In the genomic region with DNA sequence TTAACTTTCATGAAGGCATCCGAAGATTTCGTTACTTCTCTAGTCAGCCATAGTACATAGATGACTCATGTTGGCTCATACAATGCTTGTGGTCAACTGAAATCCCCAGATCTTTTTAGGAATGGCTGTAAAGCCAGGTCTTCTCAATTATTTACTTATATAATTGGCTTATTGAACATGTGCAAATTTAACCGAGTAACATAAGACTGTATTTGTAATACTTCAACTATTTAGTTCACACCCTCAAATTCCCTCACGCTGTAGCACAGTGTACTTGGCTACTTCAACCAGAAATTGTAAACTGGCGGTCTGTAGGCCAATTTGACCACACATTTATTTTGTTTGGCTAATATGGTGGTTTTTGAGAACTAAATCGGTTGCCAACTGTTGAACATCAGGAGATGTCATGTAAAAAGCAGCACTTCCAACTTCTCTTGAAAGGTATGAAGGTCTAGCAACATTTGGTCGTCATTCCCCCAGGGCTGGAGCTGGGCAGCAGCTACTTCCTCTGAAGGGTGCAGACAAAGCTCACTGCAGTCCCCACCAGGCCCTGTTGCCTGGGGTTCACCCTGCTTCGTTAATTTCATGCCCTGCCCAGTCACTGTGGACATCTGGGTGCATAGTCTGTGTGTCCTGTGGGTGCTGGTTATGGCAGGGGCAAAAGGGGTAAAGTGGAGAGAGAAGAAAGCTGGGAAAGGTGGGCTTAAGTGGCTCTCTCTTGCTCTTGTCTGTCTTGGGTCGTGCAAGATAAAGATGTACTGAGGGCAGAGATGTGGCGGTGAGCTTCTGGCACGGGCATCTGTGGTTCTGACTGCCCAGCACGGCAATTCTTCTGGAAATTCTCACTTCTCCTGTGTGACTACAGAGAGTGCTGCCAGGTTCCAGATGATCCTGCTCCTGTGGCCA, we compare ENCODE assay signal across 12 cellular contexts. TPM values are rescaled to one million over a fixed set of nuclear protein-coding genes. Genes with fewer than 3 reads are reported as not detected.
DNase-seq lines count a peak whose midpoint lies in the region; ATAC-seq, FAIRE-seq and TF ChIP-seq lines count a peak whose summit lies in the region.
"Had no signal": no experiment of that assay in that cellular context is flagged by ENCODE, and none has a peak within 500 bp of the region (broad histone marks: within the 10 kb centered on the region; RNA-seq: fewer than 3 reads in every experiment).

No MANE protein-coding gene starts in this region.

- H3K27me3 ChIP-seq in Caco-2 (replicated peaks; ENCODE audit: control insufficient read depth, insufficient read depth, low read length) (peaks cover 5% of the 10 kb centered on the region), GM12878 (replicated peaks in 1 of 2; ENCODE audit: control insufficient read depth in 2 of 2, insufficient read depth in 2 of 2, low read length in 1 of 2) (peaks cover 0 to 6% of the 10 kb centered on the region in 2 experiments; a peak in 3 of 4 replicates)

- H3K4me3 ChIP-seq in Caco-2 (ENCODE audit: low read depth, low read length) (no peak overlapping the region), GM12878 (no peak overlapping the region)
- H3K4me3 ChIP-seq: suprapubic skin had no signal

- H3K9me3 Mint-ChIP-seq in Caco-2 (ENCODE audit: unreplicated experiment) (no peaks in the 10 kb centered on the region), type B pancreatic cell (no peaks in the 10 kb centered on the region)
- H3K9me3 Mint-ChIP-seq in natural killer cell treated with Interleukin-12 subunit alpha and Interleukin-12 subunit beta and Interleukin-15 and Interleukin-18, amount 100 ng/mL, for 72 hours: no peaks in the 10 kb centered on the region

- RAD21 ChIA-PET in GM12878 (lab: Charles Lee; ENCODE audit: unreplicated experiment): interaction anchor here (1.3 to 9.2 kb wide), 5 partner anchors 89 to 392 kb away, joined by 4 to 67 read pairs (median 6); no protein-coding TSS in a partner anchor

- no peaks in the 10 kb centered on the region for H3K36me3 Mint-ChIP-seq in Caco-2 (ENCODE audit: insufficient read depth, unreplicated experiment)
- H3K36me3 Mint-ChIP-seq in natural killer cell treated with Interleukin-12 subunit alpha and Interleukin-12 subunit beta and Interleukin-15 and Interleukin-18, amount 100 ng/mL, for 72 hours: no peaks in the 10 kb centered on the region
- H3K36me3 Mint-ChIP-seq in type B pancreatic cell: no peaks in the 10 kb centered on the region

- in situ Hi-C loops in GM12878 (cut with MboI): no loop called here

- no peak for TF ChIP-seq EP300 in GM12878 (IDR thresholded peaks at IDR 0.05; ENCODE audit: borderline replicate concordance in 1 of 2, control insufficient read depth in 1 of 2, low read depth in 2 of 2, low read length in 2 of 2)

- no peaks in the 10 kb centered on the region for H4K20me1 ChIP-seq in GM12878 (ENCODE audit: control insufficient read depth, insufficient read depth)

- no peak overlapping the region for H3K4me2 ChIP-seq in GM12878 (ENCODE audit: control insufficient read depth, insufficient read depth)

- no peaks in the 10 kb centered on the region for H3K36me3 ChIP-seq in Caco-2 (ENCODE audit: control insufficient read depth, insufficient read depth, low read length)
- H3K36me3 ChIP-seq in GM12878 (ENCODE audit: control insufficient read depth in 2 of 2, insufficient read depth in 2 of 2, low read length in 1 of 2): no peaks in the 10 kb centered on the region; a peak in 1 of 4 replicates
- H3K36me3 ChIP-seq: suprapubic skin had no signal

- H3K79me2 ChIP-seq in GM12878 (ENCODE audit: control insufficient read depth, insufficient read depth, low read length): peaks cover 8% of the 10 kb centered on the region

- H3K9me3 ChIP-seq in Caco-2 (no peaks in the 10 kb centered on the region), GM12878 (replicated peaks; ENCODE audit: control insufficient read depth, insufficient read depth, low read length) (no peaks in the 10 kb centered on the region)
- H3K9me3 ChIP-seq: suprapubic skin had no signal

- no peak overlapping the region for H3K4me3 Mint-ChIP-seq in Caco-2 (ENCODE audit: unreplicated experiment)
- no peak overlapping the region for H3K4me3 Mint-ChIP-seq in natural killer cell treated with Interleukin-12 subunit alpha and Interleukin-12 subunit beta and Interleukin-15 and Interleukin-18, amount 100 ng/mL, for 72 hours
- no peak overlapping the region for H3K4me3 Mint-ChIP-seq in type B pancreatic cell

- intact Hi-C loops in Caco-2 (cut with micrococcal nuclease; ENCODE audit: unreplicated experiment) (no loop called here), GM12878 (cut with micrococcal nuclease; ENCODE audit: unreplicated experiment) (loop anchor here (5.0 kb wide), 1 partner anchor 271 kb away; no protein-coding TSS in a partner anchor)

- no peak overlapping the region for H2AFZ ChIP-seq in GM12878 (ENCODE audit: control insufficient read depth, low read depth, low read length)

- peak overlapping the region; percentile 40 for H3K27ac Mint-ChIP-seq in Caco-2 (ENCODE audit: unreplicated experiment)
- no peak overlapping the region for H3K27ac Mint-ChIP-seq in natural killer cell treated with Interleukin-12 subunit alpha and Interleukin-12 subunit beta and Interleukin-15 and Interleukin-18, amount 100 ng/mL, for 72 hours
- H3K27ac Mint-ChIP-seq in type B pancreatic cell: no peak overlapping the region

- SMC1A ChIA-PET in GM12878 (lab: Charles Lee; ENCODE audit: uncharacterized antibody, unreplicated experiment): interaction anchor here (0.8 to 3.8 kb wide), 5 partner anchors 9 to 388 kb away, joined by 3 to 44 read pairs (median 4); no protein-coding TSS in a partner anchor

- peaks cover 5% of the 10 kb centered on the region for H3K27me3 Mint-ChIP-seq in Caco-2 (ENCODE audit: insufficient read depth, unreplicated experiment)
- H3K27me3 Mint-ChIP-seq in natural killer cell treated with Interleukin-12 subunit alpha and Interleukin-12 subunit beta and Interleukin-15 and Interleukin-18, amount 100 ng/mL, for 72 hours: peaks cover 30 to 46% of the 10 kb centered on the region in 2 donors
- peaks cover 35% of the 10 kb centered on the region for H3K27me3 Mint-ChIP-seq in type B pancreatic cell

- H3K4me1 Mint-ChIP-seq in Caco-2 (ENCODE audit: low read depth, unreplicated experiment) (no peaks in the 10 kb centered on the region), type B pancreatic cell (ENCODE audit: unreplicated experiment) (peaks cover 22% of the 10 kb centered on the region)
- H3K4me1 Mint-ChIP-seq in natural killer cell treated with Interleukin-12 subunit alpha and Interleukin-12 subunit beta and Interleukin-15 and Interleukin-18, amount 100 ng/mL, for 72 hours (ENCODE audit: low read depth in 2 of 2): peaks cover 5 to 11% of the 10 kb centered on the region in 2 donors

- no peak for TF ChIP-seq RAD21 in GM12878 (IDR thresholded peaks at IDR 0.05; ENCODE audit: insufficient read depth, low read depth, low read length)

- TF ChIP-seq CTCF in Caco-2 (IDR thresholded peaks at IDR 0.05; ENCODE audit: insufficient read depth in 1 of 2, low read depth in 1 of 2, low read length in 1 of 2, severe bottlenecking in 1 of 2, unreplicated experiment in 1 of 2): no peak
- TF ChIP-seq CTCF in GM12878 (IDR thresholded peaks at IDR 0.05 in 2 of 3, conservative IDR thresholded peaks at IDR 0.05 in 1 of 3; ENCODE audit: control insufficient read depth in 2 of 3, extremely low read depth in 1 of 3, insufficient read depth in 1 of 3, low read depth in 3 of 3, low read length in 3 of 3): no peak
- no peak for TF ChIP-seq CTCF in type B pancreatic cell (conservative IDR thresholded peaks at IDR 0.05)

- no peaks in the 10 kb centered on the region; the same call in 1 of the 2 replicates for H3K4me1 ChIP-seq in Caco-2
- no peaks in the 10 kb centered on the region; the same call in 1 of the 2 replicates for H3K4me1 ChIP-seq in GM12878 (ENCODE audit: control insufficient read depth, insufficient read depth, low read length)

- no peak for DNase-seq in Caco-2
- peak; percentile 89 for DNase-seq in HT1080 (ENCODE audit: low read depth)
- DNase-seq in GM12878 (ENCODE audit: low read depth, low spot score): no peak
- peak; percentile 65 for DNase-seq in myocyte (ENCODE audit: low read depth)
- no peak for DNase-seq in natural killer cell treated with Interleukin-12 subunit alpha and Interleukin-12 subunit beta and Interleukin-15 and Interleukin-18, amount 100 ng/mL, for 72 hours (ENCODE audit: low spot score)
- no peak for DNase-seq in NCI-H82 (lab: John Stamatoyannopoulos, UW)
- no peak for DNase-seq in DMS79 (lab: John Stamatoyannopoulos, UW)
- no peak for DNase-seq in type B pancreatic cell (ENCODE audit: extremely low spot score, unreplicated experiment)
- DNase-seq: effector CD4-positive, alpha-beta T cell; NCI-H1694 treated with DMSO at 0.1 percent for 48 hours had no signal

- no peak for TF ChIP-seq POLR2A in GM12878 (IDR thresholded peaks at IDR 0.05; ENCODE audit: low read depth, low read length)

- POLR2A ChIA-PET in Caco-2 (lab: Charles Lee) (no interaction called here), GM12878 (lab: Charles Lee) (interaction anchor here (0.8 kb wide), 1 partner anchor 384 kb away, joined by 3 read pairs; no protein-coding TSS in a partner anchor)

- no peak overlapping the region for H3K9ac ChIP-seq in GM12878 (ENCODE audit: control insufficient read depth, insufficient read depth, low read length)

- WGBS in GM12878 (ENCODE audit: insufficient coverage, insufficient replicate concordance, low lambda C conversion rate, missing lambda C conversion rate): 26% methylated on average over 12 of the region's 12 CpGs

- ATAC-seq in GM12878: no peak
- ATAC-seq in natural killer cell treated with Interleukin-12 subunit alpha and Interleukin-12 subunit beta and Interleukin-15 and Interleukin-18, amount 100 ng/mL, for 72 hours: no peak
- ATAC-seq: left lobe of liver had no signal

- BruUV-seq in Caco-2 (replicated peaks; lab: Mats Ljungman, UMichigan) (no TSS peak), GM12878 (replicated peaks; lab: Mats Ljungman, UMichigan) (no TSS peak)

- no peak for FAIRE-seq in GM12878 (lab: Jason Lieb, UNC)

- H3K27ac ChIP-seq in GM12878 (ENCODE audit: control insufficient read depth, insufficient read depth): no peak overlapping the region
- H3K27ac ChIP-seq: suprapubic skin had no signal

- CTCF ChIA-PET in Caco-2 (lab: Charles Lee): interaction anchor here (1.2 kb wide), 1 partner anchor 384 kb away, joined by 4 read pairs; no protein-coding TSS in a partner anchor
- CTCF ChIA-PET in GM12878 (lab: Yijun Ruan, JAX): interaction anchor here (2.6 to 4.6 kb wide), 2 partner anchors 385 to 388 kb away, joined by 12 to 62 read pairs; no protein-coding TSS in a partner anchor

RNA-seq across cellular contexts. Expression of a gene that starts 3.2 kb away (rescaled TPM):
- total RNA-seq in Caco-2 (2022): 0.98 and 1.1 TPM in 2 replicates
- 4.1 and 5.0 TPM in 2 replicates for total RNA-seq in HT1080 (2014; rRNA removed; shearing (Covaris generic))
- 3.3 and 4.3 TPM in 2 replicates for polyA plus RNA-seq in HT1080 (2015; cell fraction: cytosol; rRNA removed)
- polyA plus RNA-seq in HT1080 (2015; cell fraction: nucleus; rRNA removed): 3.8 and 4.2 TPM in 2 replicates
- total RNA-seq in GM12878 (2013; cell fraction: nucleolus; rRNA removed): 3.7 and 4.4 TPM in 2 replicates
- 4.2 and 4.6 TPM in 2 replicates for total RNA-seq in GM12878 (2014; rRNA removed)
- total RNA-seq in GM12878 (2014; rRNA removed; fragmentation: Illumina TruSeq; extraction: Trizol): 2.0 and 2.3 TPM in 2 replicates
- 8.4 and 8.8 TPM in 2 replicates for total RNA-seq in GM12878 (2021)
- polyA plus RNA-seq in GM12878 (2011; ENCODE audit: low read depth): 0.94 TPM
- 0.07 and 0.08 TPM in 2 replicates for polyA plus RNA-seq in GM12878 (2011; rRNA removed)
- 0.10 and 0.12 TPM in 2 replicates for polyA plus RNA-seq in GM12878 (2011; cell fraction: cytosol; rRNA removed)
- polyA plus RNA-seq in GM12878 (2011; cell fraction: nucleus; rRNA removed): 0.24 and 0.42 TPM in 2 replicates
- polyA plus RNA-seq in GM12878 (2012): 1.6 TPM in 2 replicates
- polyA plus RNA-seq in GM12878 (2014; fragmentation: Illumina TruSeq; extraction: Trizol): 3.0 and 3.7 TPM in 2 replicates
- polyA plus RNA-seq in GM12878 (2014; fragmentation: Nextera tagmentation; extraction: Ambion mirVana): under 1 TPM; 0.21 to 0.35 TPM
- polyA plus RNA-seq in GM12878 (2014; rRNA removed): 5.1 and 6.0 TPM in 2 replicates
- 1 to 10 TPM; 1.1 to 2.4 TPM for polyA plus RNA-seq in GM12878 (2016; fragmentation: Nextera tagmentation; extraction: Ambion mirVana)
- 0.15 and 0.22 TPM in 2 replicates for polyA minus RNA-seq in GM12878 (2011; rRNA and poly(A)+ RNA removed)
- polyA minus RNA-seq in GM12878 (2011; cell fraction: cytosol; rRNA and poly(A)+ RNA removed): 0.21 and 0.27 TPM in 2 replicates
- 0.36 and 0.77 TPM in 2 replicates for polyA minus RNA-seq in GM12878 (2011; cell fraction: nucleus; rRNA and poly(A)+ RNA removed)
- total RNA-seq in myocyte: 5.1 and 5.3 TPM in 2 replicates
- polyA plus RNA-seq in myocyte (2012): 15.1 TPM
- under 1 TPM in 1 of 2 donors, not detected in 1; 0.05 TPM for total RNA-seq in natural killer cell treated with Interleukin-12 subunit alpha and Interleukin-12 subunit beta and Interleukin-15 and Interleukin-18, amount 100 ng/mL, for 72 hours
- 2.5 and 13.9 TPM in 2 replicates for total RNA-seq in type B pancreatic cell (ENCODE audit: low replicate concordance)

Comparison
In these comparisons a context has a peak if more than half of its experiments do, and no peak if none do; other contexts are left out.
1. DNase-seq: peak in HT1080 (single experiment) and myocyte (single experiment); none in Caco-2 (0 of 2), GM12878 (single experiment), natural killer cell treated with Interleukin-12 subunit alpha and Interleukin-12 subunit beta and Interleukin-15 and Interleukin-18, amount 100 ng/mL, for 72 hours (single experiment), NCI-H82 (single experiment), DMS79 (single experiment) and type B pancreatic cell (single experiment).